In the genomic region with DNA sequence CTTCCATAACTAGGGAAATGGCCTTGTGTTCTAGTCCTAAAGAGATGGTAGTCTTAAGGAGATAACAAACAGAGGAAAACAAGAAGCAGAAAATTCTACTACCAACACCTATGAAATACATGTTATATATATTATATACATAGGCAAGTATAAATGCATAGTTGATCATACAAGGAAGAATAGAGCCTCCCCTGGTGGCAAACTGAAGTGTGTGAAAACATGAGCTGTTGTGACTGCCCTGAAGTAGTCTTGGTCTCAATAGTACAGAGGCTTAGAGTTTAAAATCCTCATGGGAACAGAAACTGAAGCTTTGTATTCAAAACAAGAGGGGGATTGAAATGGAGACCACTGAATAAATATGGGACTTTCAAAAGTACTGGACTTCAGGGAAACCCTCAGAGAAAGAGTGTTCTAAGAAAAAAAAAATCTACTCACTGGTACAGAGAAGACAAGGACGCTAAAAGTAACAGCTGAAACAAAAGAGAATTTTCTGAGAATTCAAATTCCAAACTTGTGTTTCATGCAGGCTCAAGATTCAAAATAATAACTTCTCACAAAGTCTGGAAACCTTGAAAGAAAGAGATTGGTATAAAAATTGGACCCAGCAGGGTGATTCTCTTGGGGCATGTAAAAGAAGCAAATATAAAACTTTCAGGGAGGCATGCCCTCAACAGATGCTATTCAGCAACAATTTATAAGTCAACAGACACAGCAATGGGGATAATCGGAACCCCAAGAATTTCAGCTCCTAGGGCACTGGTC, we compare ENCODE assay signal across 1 cellular context.
TF ChIP-seq lines count a peak whose summit lies in the region.

No MANE protein-coding gene starts in this region.

TF ChIP-seq in IMR-90, 13 proteins besides CTCF, POLR2A, EP300 and RAD21:
- no peak for TF ChIP-seq ELK1 (IDR thresholded peaks at IDR 0.05; ENCODE audit: borderline replicate concordance, low read depth, low read length)
- peak; percentile 53 for TF ChIP-seq SMC3 (IDR thresholded peaks at IDR 0.05; ENCODE audit: low read depth, low read length)
